In the genomic region with DNA sequence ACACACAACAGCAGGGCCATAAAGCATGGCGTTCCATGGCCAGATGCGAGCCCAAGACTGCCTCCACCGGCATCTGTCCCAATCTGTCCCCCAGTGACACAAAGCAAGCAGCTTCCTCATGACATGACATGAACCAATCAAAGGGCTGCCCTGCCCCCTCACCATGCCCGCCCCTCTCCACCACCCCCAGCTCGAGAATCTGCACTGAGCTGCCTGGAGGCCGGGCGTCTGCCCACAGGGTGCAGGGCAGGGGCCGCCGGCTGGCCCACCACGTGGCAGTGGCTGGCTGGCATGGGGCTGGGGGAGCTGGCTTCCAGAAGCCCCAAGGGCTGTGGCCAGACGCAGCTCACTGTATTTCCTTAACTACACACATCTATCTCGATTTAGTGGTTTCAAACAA, we compare ENCODE assay signal across 15 cellular contexts. TPM values are rescaled to one million over a fixed set of nuclear protein-coding genes. Genes with fewer than 3 reads are reported as not detected.
A peak's percentile ranks its signal among the peaks of the same experiment; 100 is the strongest.
DNase-seq lines count a peak whose midpoint lies in the region; ATAC-seq and TF ChIP-seq lines count a peak whose summit lies in the region.
"Had no signal": no experiment of that assay in that cellular context is flagged by ENCODE, and none has a peak within 500 bp of the region (broad histone marks: within the 10 kb centered on the region; RNA-seq: fewer than 3 reads in every experiment).

No MANE protein-coding gene starts in this region.

- no peak overlapping the region for H2AFZ ChIP-seq in GM23338
- no peak overlapping the region for H2AFZ ChIP-seq in osteoblast (ENCODE audit: low read length)

- H3K27ac Mint-ChIP-seq in GM23338: 0 out of 2 replicates have a peak overlapping the region, but pooled peaks have one; percentile 19
- H3K27ac Mint-ChIP-seq in glutamatergic neuron (ENCODE audit: unreplicated experiment): peak overlapping the region; percentile 99
- H3K27ac Mint-ChIP-seq: activated CD4-positive, alpha-beta memory T cell treated with anti-CD3 and anti-CD28 coated beads for 36 hours; activated T-helper 1 cell treated with anti-CD3 and anti-CD28 coated beads, Interleukin-12 subunit alpha, Interleukin-12 subunit beta, Interleukin-2, Interleukin-4 antibody, amounts not matched to agents 30 ng/mL and 10 ng/mL and 1 ng/mL, durations not matched to agents 14 hours and 24 hours and 36 hours; progenitor cell of endocrine pancreas had no signal

- ATAC-seq in GM23338: peak; percentile 57
- ATAC-seq: left lung had no signal

- H3K4me1 ChIP-seq in GM23338 (ENCODE audit: insufficient read depth): peaks cover 7% of the 10 kb centered on the region; the same call in 1 of the 2 replicates
- no peaks in the 10 kb centered on the region for H3K4me1 ChIP-seq in osteoblast (ENCODE audit: insufficient read depth, low read length)
- H3K4me1 ChIP-seq: left lung had no signal

- H3F3A ChIP-seq in GM23338 (replicated peaks; ENCODE audit: low read depth): no peaks in the 10 kb centered on the region

- H3K4me1 Mint-ChIP-seq in GM23338: peaks cover 24% of the 10 kb centered on the region
- peaks cover 22% of the 10 kb centered on the region for H3K4me1 Mint-ChIP-seq in glutamatergic neuron (ENCODE audit: low read depth, unreplicated experiment)

- H4K20me1 ChIP-seq in GM23338 (replicated peaks; ENCODE audit: insufficient read depth) (no peaks in the 10 kb centered on the region), osteoblast (ENCODE audit: insufficient read depth, low read length) (no peaks in the 10 kb centered on the region)

- H3K4me2 ChIP-seq in GM23338 (no peak overlapping the region; the same call in 1 of the 2 replicates), osteoblast (ENCODE audit: insufficient read depth, low read length) (no peak overlapping the region)

- H3K9me2 ChIP-seq in GM23338 (ENCODE audit: insufficient read depth): no peaks in the 10 kb centered on the region

- DNase-seq in GM23338 (ENCODE audit: low spot score): peak; percentile 42
- DNase-seq in NCI-H82 treated with DMSO at 0.1 percent for 48 hours (lab: John Stamatoyannopoulos, UW; ENCODE audit: unreplicated experiment): peak; percentile 83
- DNase-seq in glutamatergic neuron: peak; percentile 87
- peak; percentile 68 for DNase-seq in osteoblast (ENCODE audit: insufficient read length, low spot score, missing footprints)
- no peak for DNase-seq in GM10266 (ENCODE audit: extremely low spot score)
- no peak for DNase-seq in activated T-cell treated with anti-CD3 and anti-CD28 coated beads for 4 hours
- DNase-seq in stimulated activated CD4-positive, alpha-beta T cell treated with anti-CD3 and anti-CD28 coated beads, Interleukin-12 subunit alpha, Interleukin-12 subunit beta, amount 100 ng/mL, for 4 hours: no peak
- DNase-seq in UCSD-AML1 (lab: John Stamatoyannopoulos, UW; ENCODE audit: unreplicated experiment): no peak
- DNase-seq: activated CD4-positive, alpha-beta memory T cell treated with anti-CD3 and anti-CD28 coated beads for 36 hours; KBM-7; NCI-H1105; SIG-M5 had no signal

- TF ChIP-seq CTCF in GM23338 (conservative IDR thresholded peaks at IDR 0.05; ENCODE audit: low read depth in 2 of 2): no peak
- TF ChIP-seq CTCF in glutamatergic neuron (IDR thresholded peaks at IDR 0.05; ENCODE audit: partially characterized antibody, unreplicated experiment): no peak
- no peak for TF ChIP-seq CTCF in osteoblast (IDR thresholded peaks at IDR 0.05; ENCODE audit: extremely low read depth, low read depth, low read length)
- no peak for TF ChIP-seq CTCF in GM10266 (IDR thresholded peaks at IDR 0.05; ENCODE audit: control insufficient read depth, insufficient read depth, low read depth, missing control alignments)

- no peaks in the 10 kb centered on the region for H3K36me3 ChIP-seq in GM23338 (ENCODE audit: insufficient read depth)
- no peaks in the 10 kb centered on the region for H3K36me3 ChIP-seq in osteoblast (ENCODE audit: insufficient read depth, low read length)
- H3K36me3 ChIP-seq: left lung had no signal

- H3K36me3 Mint-ChIP-seq in GM23338 (ENCODE audit: low read depth) (no peaks in the 10 kb centered on the region), glutamatergic neuron (ENCODE audit: unreplicated experiment) (peaks cover 4% of the 10 kb centered on the region)
- H3K36me3 Mint-ChIP-seq: activated CD4-positive, alpha-beta memory T cell treated with anti-CD3 and anti-CD28 coated beads for 36 hours had no signal

- H3K27ac ChIP-seq in GM23338 (ENCODE audit: low read depth): no peak overlapping the region
- no peak overlapping the region for H3K27ac ChIP-seq in osteoblast (ENCODE audit: low read depth, low read length)
- H3K27ac ChIP-seq: left lung had no signal

- H3K9me3 Mint-ChIP-seq in GM23338: no peaks in the 10 kb centered on the region
- H3K9me3 Mint-ChIP-seq in glutamatergic neuron (ENCODE audit: unreplicated experiment): peaks cover 19% of the 10 kb centered on the region
- H3K9me3 Mint-ChIP-seq: activated CD4-positive, alpha-beta memory T cell treated with anti-CD3 and anti-CD28 coated beads for 36 hours; activated T-helper 1 cell treated with anti-CD3 and anti-CD28 coated beads, Interleukin-12 subunit alpha, Interleukin-12 subunit beta, Interleukin-2, Interleukin-4 antibody, amounts not matched to agents 30 ng/mL and 10 ng/mL and 1 ng/mL, durations not matched to agents 14 hours and 24 hours and 36 hours had no signal

- H3K4me3 Mint-ChIP-seq in GM23338 (no peak overlapping the region), glutamatergic neuron (ENCODE audit: unreplicated experiment) (peak overlapping the region; percentile 71)
- H3K4me3 Mint-ChIP-seq: activated CD4-positive, alpha-beta memory T cell treated with anti-CD3 and anti-CD28 coated beads for 36 hours; activated T-helper 1 cell treated with anti-CD3 and anti-CD28 coated beads, Interleukin-12 subunit alpha, Interleukin-12 subunit beta, Interleukin-2, Interleukin-4 antibody, amounts not matched to agents 30 ng/mL and 10 ng/mL and 1 ng/mL, durations not matched to agents 14 hours and 24 hours and 36 hours had no signal

- no peak overlapping the region for H3K4me3 ChIP-seq in GM23338
- no peak overlapping the region for H3K4me3 ChIP-seq in osteoblast (ENCODE audit: insufficient read depth, low read length)
- H3K4me3 ChIP-seq: left lung had no signal

- H3K9me3 ChIP-seq in osteoblast (ENCODE audit: low read depth, low read length): no peaks in the 10 kb centered on the region
- H3K9me3 ChIP-seq: left lung had no signal

- no peaks in the 10 kb centered on the region for H3K27me3 ChIP-seq in GM23338 (ENCODE audit: insufficient read depth)
- H3K27me3 ChIP-seq in osteoblast (ENCODE audit: insufficient read depth, low read length): no peaks in the 10 kb centered on the region
- H3K27me3 ChIP-seq: left lung had no signal

- H3K79me2 ChIP-seq in GM23338 (replicated peaks; ENCODE audit: insufficient read depth): no peaks in the 10 kb centered on the region
- H3K79me2 ChIP-seq in osteoblast (ENCODE audit: insufficient read depth, low read length): no peaks in the 10 kb centered on the region

- H3K27me3 Mint-ChIP-seq in GM23338 (ENCODE audit: insufficient read depth, low read depth, poor library complexity) (peaks cover 11% of the 10 kb centered on the region), glutamatergic neuron (ENCODE audit: unreplicated experiment) (peaks cover 15% of the 10 kb centered on the region)
- H3K27me3 Mint-ChIP-seq: activated CD4-positive, alpha-beta memory T cell treated with anti-CD3 and anti-CD28 coated beads for 36 hours had no signal

TF ChIP-seq in GM23338, 12 proteins besides CTCF, POLR2A, EP300 and RAD21 (continues in another document):
- TF ChIP-seq ETS1 (IDR thresholded peaks at IDR 0.05): no peak
- no peak for TF ChIP-seq EZH2 (IDR thresholded peaks at IDR 0.05; ENCODE audit: low read depth, unreplicated experiment)

RNA-seq across cellular contexts. Expression of gene WNT9A, which starts 27.8 kb away (rescaled TPM):
- total RNA-seq in GM23338 (2014; rRNA removed; shearing (Covaris generic)): 1.8 and 2.0 TPM in 2 replicates
- polyA plus RNA-seq in GM23338 (2016; fragmentation: Nextera tagmentation; extraction: Ambion mirVana): 0.06 and 0.07 TPM in 2 replicates
- total RNA-seq in glutamatergic neuron (ENCODE audit: unreplicated experiment) (13.8 TPM), osteoblast (0.36 and 0.88 TPM in 2 replicates)
- total RNA-seq: activated T-helper 1 cell treated with anti-CD3 and anti-CD28 coated beads, Interleukin-12 subunit alpha, Interleukin-12 subunit beta, Interleukin-2, Interleukin-4 antibody, amounts not matched to agents 30 ng/mL and 10 ng/mL and 1 ng/mL, durations not matched to agents 14 hours and 24 hours and 36 hours had no signal

Comparison
In these comparisons a context has a peak if more than half of its experiments do, and no peak if none do; other contexts are left out.
1. DNase-seq: peak in GM23338 (single experiment), NCI-H82 treated with DMSO at 0.1 percent for 48 hours (single experiment), glutamatergic neuron (single experiment) and osteoblast (single experiment); none in GM10266 (single experiment), activated T-cell treated with anti-CD3 and anti-CD28 coated beads for 4 hours (single experiment), stimulated activated CD4-positive, alpha-beta T cell treated with anti-CD3 and anti-CD28 coated beads, Interleukin-12 subunit alpha, Interleukin-12 subunit beta, amount 100 ng/mL, for 4 hours (single experiment) and UCSD-AML1 (single experiment).